Comparison of ENCODE assay signal across 19 cellular contexts in the genomic region with DNA sequence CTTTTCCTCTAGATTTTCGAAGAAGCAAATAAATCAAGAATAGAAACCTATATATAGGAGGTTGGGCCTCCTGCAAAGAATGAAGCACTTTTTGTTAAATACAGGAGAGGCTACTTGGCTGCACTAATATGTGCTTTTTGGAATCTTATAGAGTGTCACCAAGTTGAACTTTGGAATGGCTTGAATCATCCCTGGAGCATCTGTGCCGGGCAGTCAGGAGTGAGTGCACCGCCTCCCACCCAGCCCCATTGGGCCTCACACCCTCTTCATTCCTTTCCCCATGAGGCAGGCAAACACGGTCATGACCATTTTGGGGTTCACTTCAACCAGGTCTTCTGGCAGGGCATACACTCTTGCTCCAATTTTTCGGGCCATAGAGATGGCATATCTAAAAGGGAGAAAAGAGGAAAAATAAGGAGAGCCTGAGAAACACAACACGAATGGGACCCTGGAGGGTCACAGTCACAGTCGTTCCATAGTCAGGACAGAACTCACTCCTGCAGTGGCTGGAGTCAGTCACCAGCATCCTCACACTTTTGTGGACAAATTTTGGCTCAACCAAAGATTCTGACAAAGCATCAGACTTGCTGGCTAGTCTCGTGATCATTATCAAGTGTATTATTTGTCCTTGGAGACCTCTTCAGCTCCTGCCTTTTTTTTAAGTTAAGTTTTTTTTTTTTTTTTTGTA. TPM values are rescaled to one million over a fixed set of nuclear protein-coding genes. Genes with fewer than 3 reads are reported as not detected.
A peak's percentile ranks its signal among the peaks of the same experiment; 100 is the strongest.
DNase-seq lines count a peak whose midpoint lies in the region; ATAC-seq and TF ChIP-seq lines count a peak whose summit lies in the region.
"Had no signal": no experiment of that assay in that cellular context is flagged by ENCODE, and none has a peak within 500 bp of the region (broad histone marks: within the 10 kb centered on the region; RNA-seq: fewer than 3 reads in every experiment).

No MANE protein-coding gene starts in this region.

- no peak overlapping the region for H3K4me3 Mint-ChIP-seq in activated naive CD4-positive, alpha-beta T cell treated with anti-CD3 and anti-CD28 coated beads for 36 hours
- no peak overlapping the region for H3K4me3 Mint-ChIP-seq in effector memory CD8-positive, alpha-beta T cell
- H3K4me3 Mint-ChIP-seq in stimulated activated naive B cell treated with anti-CD40 and anti-IgM and Interleukin-4, amounts not matched to agents 10 μg/mL and 1 μg/mL and 100 μg/mL, for 72 hours, result no peak overlapping the region
- H3K4me3 Mint-ChIP-seq: mesothelial cell of epicardium, nephron had no signal

- no peak for DNase-seq in activated naive CD4-positive, alpha-beta T cell treated with anti-CD3 and anti-CD28 coated beads for 36 hours
- DNase-seq in activated naive CD4-positive, alpha-beta T cell treated with Interleukin-2 at 50 U/mL for 16 hours, result no peak
- no peak for DNase-seq in effector memory CD8-positive, alpha-beta T cell
- DNase-seq in stimulated activated naive B cell treated with anti-CD40 and anti-IgM and Interleukin-4, amounts not matched to agents 10 μg/mL and 1 μg/mL and 100 μg/mL, for 72 hours, result no peak
- DNase-seq in nucleus accumbens (lab: John Stamatoyannopoulos, UW), result no peak
- DNase-seq: activated CD8-positive, alpha-beta memory T cell treated with anti-CD3 and anti-CD28 coated beads, Interleukin-2, amount 50 U/mL, for 48 hours; activated gamma-delta T cell had no signal

- H3K4me2 ChIP-seq in Loucy (ENCODE audit: low read depth, low read length, poor library complexity, severe bottlenecking), result peak overlapping the region; percentile 24
- H3K4me2 ChIP-seq: BLaER1 treated with 17β-estradiol and CSF1 and Interleukin-3, amounts not matched to agents 10 nM and 100 nM had no signal

- CTCF ChIA-PET in activated naive CD4-positive, alpha-beta T cell treated with anti-CD3 and anti-CD28 coated beads for 36 hours (lab: Charles Lee), result interaction anchor here (0.7 to 3.0 kb wide), 14 partner anchors 8 to 194 kb away, joined by 3 to 25 read pairs (median 8); partner anchors contain the start of gene ZC3H13

- 0 out of 2 replicates have a peak, but pooled peaks cover 4% of the 10 kb centered on the region for H3K79me2 ChIP-seq in Loucy (ENCODE audit: insufficient read depth, low read length)

- H3K4me1 Mint-ChIP-seq in activated naive CD4-positive, alpha-beta T cell treated with anti-CD3 and anti-CD28 coated beads for 36 hours (ENCODE audit: low read depth), result peaks cover 36% of the 10 kb centered on the region
- peaks cover 34 to 47% of the 10 kb centered on the region in 2 donors for H3K4me1 Mint-ChIP-seq in effector memory CD8-positive, alpha-beta T cell (ENCODE audit: low read depth in 2 of 2)
- peaks cover 30 to 42% of the 10 kb centered on the region in 2 donors for H3K4me1 Mint-ChIP-seq in stimulated activated naive B cell treated with anti-CD40 and anti-IgM and Interleukin-4, amounts not matched to agents 10 μg/mL and 1 μg/mL and 100 μg/mL, for 72 hours

- H3K27me3 Mint-ChIP-seq in activated naive CD4-positive, alpha-beta T cell treated with anti-CD3 and anti-CD28 coated beads for 36 hours (ENCODE audit: low read depth), result no peaks in the 10 kb centered on the region
- H3K27me3 Mint-ChIP-seq in effector memory CD8-positive, alpha-beta T cell, result no peaks in the 10 kb centered on the region
- H3K27me3 Mint-ChIP-seq in stimulated activated naive B cell treated with anti-CD40 and anti-IgM and Interleukin-4, amounts not matched to agents 10 μg/mL and 1 μg/mL and 100 μg/mL, for 72 hours, result no peaks in the 10 kb centered on the region

- no peaks in the 10 kb centered on the region for H3K27me3 ChIP-seq in Loucy (ENCODE audit: insufficient read depth, low read length, poor library complexity, severe bottlenecking)
- H3K27me3 ChIP-seq: BLaER1 treated with 17β-estradiol and CSF1 and Interleukin-3, amounts not matched to agents 10 nM and 100 nM; pancreas; upper lobe of left lung had no signal

- TF ChIP-seq CTCF in Loucy (conservative IDR thresholded peaks at IDR 0.05; ENCODE audit: low read length), result no peak

- H3F3A ChIP-seq in Loucy (ENCODE audit: low read depth), result peaks cover 21% of the 10 kb centered on the region

- no peak overlapping the region for H2AFZ ChIP-seq in Loucy (ENCODE audit: low read length)

- intact Hi-C loops in activated naive CD4-positive, alpha-beta T cell treated with anti-CD3 and anti-CD28 coated beads for 36 hours (cut with micrococcal nuclease), result loop anchor here (2.0 to 5.0 kb wide), 2 partner anchors 161 to 265 kb away; no protein-coding TSS in a partner anchor

- H3K9me2 ChIP-seq in Loucy (replicated peaks; ENCODE audit: low read depth, low read length), result no peaks in the 10 kb centered on the region

- H3K9me3 Mint-ChIP-seq in activated naive CD4-positive, alpha-beta T cell treated with anti-CD3 and anti-CD28 coated beads for 36 hours, result no peaks in the 10 kb centered on the region
- no peaks in the 10 kb centered on the region for H3K9me3 Mint-ChIP-seq in effector memory CD8-positive, alpha-beta T cell
- H3K9me3 Mint-ChIP-seq in stimulated activated naive B cell treated with anti-CD40 and anti-IgM and Interleukin-4, amounts not matched to agents 10 μg/mL and 1 μg/mL and 100 μg/mL, for 72 hours, result no peaks in the 10 kb centered on the region
- H3K9me3 Mint-ChIP-seq: mesothelial cell of epicardium, nephron had no signal

- H3K36me3 ChIP-seq in Loucy (ENCODE audit: insufficient read depth, low read length), result peaks cover 57% of the 10 kb centered on the region
- H3K36me3 ChIP-seq: brain microvascular endothelial cell, left ventricle myocardium inferior, pancreas had no signal

- peaks cover 51% of the 10 kb centered on the region for H3K4me1 ChIP-seq in Loucy (ENCODE audit: insufficient read depth, low read length, poor library complexity, severe bottlenecking)
- H3K4me1 ChIP-seq: left ventricle myocardium inferior had no signal

- ATAC-seq in effector memory CD8-positive, alpha-beta T cell (replicated peaks), result no peak
- ATAC-seq in stimulated activated naive B cell treated with anti-CD40 and anti-IgM and Interleukin-4, amounts not matched to agents 10 μg/mL and 1 μg/mL and 100 μg/mL, for 72 hours (replicated peaks), result no peak
- ATAC-seq in HG03097 (IDR thresholded peaks at IDR 0.05; ENCODE audit: low FRiP score, unreplicated experiment), result no peak

- no peaks in the 10 kb centered on the region for H3K9me3 ChIP-seq in Loucy (ENCODE audit: insufficient read depth, low read depth, low read length)
- H3K9me3 ChIP-seq: BLaER1 treated with 17β-estradiol and CSF1 and Interleukin-3, amounts not matched to agents 10 nM and 100 nM; left ventricle myocardium inferior; pancreas; upper lobe of left lung had no signal

- H3K27ac Mint-ChIP-seq in activated naive CD4-positive, alpha-beta T cell treated with anti-CD3 and anti-CD28 coated beads for 36 hours, result peak overlapping the region; percentile 2
- peak overlapping the region; percentile 75 to 78 for H3K27ac Mint-ChIP-seq in effector memory CD8-positive, alpha-beta T cell
- H3K27ac Mint-ChIP-seq in stimulated activated naive B cell treated with anti-CD40 and anti-IgM and Interleukin-4, amounts not matched to agents 10 μg/mL and 1 μg/mL and 100 μg/mL, for 72 hours, result peak overlapping the region; percentile 9
- H3K27ac Mint-ChIP-seq: mesothelial cell of epicardium had no signal

- peaks cover 40% of the 10 kb centered on the region for H3K36me3 Mint-ChIP-seq in activated naive CD4-positive, alpha-beta T cell treated with anti-CD3 and anti-CD28 coated beads for 36 hours (ENCODE audit: low read depth)
- H3K36me3 Mint-ChIP-seq in effector memory CD8-positive, alpha-beta T cell (ENCODE audit: insufficient read depth), result peaks cover 79% of the 10 kb centered on the region
- H3K36me3 Mint-ChIP-seq in stimulated activated naive B cell treated with anti-CD40 and anti-IgM and Interleukin-4, amounts not matched to agents 10 μg/mL and 1 μg/mL and 100 μg/mL, for 72 hours, result peaks cover 36 to 62% of the 10 kb centered on the region in 2 donors
- H3K36me3 Mint-ChIP-seq: mesothelial cell of epicardium had no signal

- peak overlapping the region; percentile 12 for H3K9ac ChIP-seq in Loucy (ENCODE audit: low read depth, low read length, poor library complexity, severe bottlenecking)

- no peak overlapping the region for H3K4me3 ChIP-seq in Loucy (ENCODE audit: low read length, poor library complexity, severe bottlenecking)
- H3K4me3 ChIP-seq: BLaER1 treated with 17β-estradiol and CSF1 and Interleukin-3, amounts not matched to agents 10 nM and 100 nM; left ventricle myocardium inferior; pancreas; SK-N-MC; upper lobe of left lung had no signal

- H4K20me1 ChIP-seq in Loucy (ENCODE audit: insufficient read depth, low read length, poor library complexity, severe bottlenecking), result no peaks in the 10 kb centered on the region

RNA-seq across cellular contexts. Expression of gene CPB2, which starts 22.6 kb away (rescaled TPM):
- not detected for total RNA-seq in activated naive CD4-positive, alpha-beta T cell treated with anti-CD3 and anti-CD28 coated beads for 36 hours
- total RNA-seq: chondrocyte; left ventricle myocardium inferior; mesothelial cell of epicardium; T-helper 2 cell treated with Interferon-gamma antibody and Interleukin-4, amounts not matched to agents 100 ng/mL and 5 ng/mL, for 36 hours had no signal

RNA-seq across cellular contexts. Expression of gene LCP1, which starts 54.5 kb away (rescaled TPM):
- total RNA-seq in activated naive CD4-positive, alpha-beta T cell treated with anti-CD3 and anti-CD28 coated beads for 36 hours, result 1,000 to 10,000 TPM; 1,008 to 1,043 TPM

Comparison
In these comparisons a context has a peak if more than half of its experiments do, and no peak if none do; other contexts are left out.
1. H3K27ac Mint-ChIP-seq: peak in every context shown above with its lines; median percentile 76 in effector memory CD8-positive, alpha-beta T cell; 9 in stimulated activated naive B cell treated with anti-CD40 and anti-IgM and Interleukin-4, amounts not matched to agents 10 μg/mL and 1 μg/mL and 100 μg/mL, for 72 hours; 2 in activated naive CD4-positive, alpha-beta T cell treated with anti-CD3 and anti-CD28 coated beads for 36 hours.